In genomic region chr9:91157891-91158660, GRCh38 we compare ENCODE assay signal across 1 cellular context.
TF ChIP-seq lines count a peak whose summit lies in the region.

No MANE protein-coding gene starts in this region.

TF ChIP-seq in IMR-90, 13 proteins besides CTCF, POLR2A, EP300 and RAD21 (continued from another document):
- TF ChIP-seq, protein P1, sequence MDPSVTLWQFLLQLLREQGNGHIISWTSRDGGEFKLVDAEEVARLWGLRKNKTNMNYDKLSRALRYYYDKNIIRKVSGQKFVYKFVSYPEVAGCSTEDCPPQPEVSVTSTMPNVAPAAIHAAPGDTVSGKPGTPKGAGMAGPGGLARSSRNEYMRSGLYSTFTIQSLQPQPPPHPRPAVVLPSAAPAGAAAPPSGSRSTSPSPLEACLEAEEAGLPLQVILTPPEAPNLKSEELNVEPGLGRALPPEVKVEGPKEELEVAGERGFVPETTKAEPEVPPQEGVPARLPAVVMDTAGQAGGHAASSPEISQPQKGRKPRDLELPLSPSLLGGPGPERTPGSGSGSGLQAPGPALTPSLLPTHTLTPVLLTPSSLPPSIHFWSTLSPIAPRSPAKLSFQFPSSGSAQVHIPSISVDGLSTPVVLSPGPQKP (IDR thresholded peaks at IDR 0.05; ENCODE audit: borderline replicate concordance, low read depth, low read length) = no peak
- TF ChIP-seq MXI1 (IDR thresholded peaks at IDR 0.05; ENCODE audit: borderline replicate concordance, low read depth, low read length) (no peak), MAZ (IDR thresholded peaks at IDR 0.05; ENCODE audit: borderline replicate concordance, low read depth, low read length) (no peak), SMC3 (IDR thresholded peaks at IDR 0.05; ENCODE audit: low read depth, low read length) (no peak), CEBPB (IDR thresholded peaks at IDR 0.05; ENCODE audit: low read depth, low read length) (no peak), MAFK (IDR thresholded peaks at IDR 0.05; ENCODE audit: low read depth, low read length) (no peak), BHLHE40 (IDR thresholded peaks at IDR 0.05; ENCODE audit: low read depth, low read length) (no peak), RFX5 (IDR thresholded peaks at IDR 0.05; ENCODE audit: low read depth, low read length) (no peak), RCOR1 (IDR thresholded peaks at IDR 0.05; ENCODE audit: insufficient replicate concordance, low read length) (no peak), FOS (IDR thresholded peaks at IDR 0.05; ENCODE audit: low read depth, low read length) (no peak), NFE2L2 (IDR thresholded peaks at IDR 0.05; ENCODE audit: low read depth, low read length) (no peak)
